ENCODE assay signal across 22 cellular contexts in the genomic region with DNA sequence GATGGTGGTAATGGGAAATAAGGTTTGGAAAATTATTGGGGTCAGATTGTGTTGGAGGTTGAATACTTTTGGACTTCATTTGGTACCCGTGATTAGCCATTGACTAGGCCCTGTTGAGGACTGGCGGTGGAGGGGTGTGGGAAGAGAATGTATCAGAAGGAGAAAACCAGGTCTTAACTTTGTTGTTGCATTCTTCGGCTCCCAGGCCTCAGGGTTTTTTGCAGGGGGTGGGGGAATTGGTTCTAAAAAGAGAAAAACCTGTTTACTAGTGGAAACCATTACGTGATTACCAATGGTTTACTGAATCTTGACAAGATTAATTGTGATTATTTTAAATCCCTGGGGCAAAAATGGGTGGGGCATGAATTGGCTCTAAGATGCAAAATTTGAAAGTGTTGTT.
DNase-seq lines count a peak whose midpoint lies in the region; ATAC-seq, FAIRE-seq and TF ChIP-seq lines count a peak whose summit lies in the region.
"Had no signal": no experiment of that assay in that cellular context is flagged by ENCODE, and none has a peak within 500 bp of the region (broad histone marks: within the 10 kb centered on the region; RNA-seq: fewer than 3 reads in every experiment).

No MANE protein-coding gene starts in this region.

- no peak for FAIRE-seq in small intestine (lab: Jason Lieb, UNC)
- FAIRE-seq: A549 had no signal

- peak overlapping the region; percentile 24 for H3K27ac Mint-ChIP-seq in activated T-helper 17 cell treated with anti-CD3 and anti-CD28 coated beads, Interleukin-2, amount 50 U/mL, for 72 hours
- peak overlapping the region; percentile 7 for H3K27ac Mint-ChIP-seq in mesothelial cell of epicardium

- intact Hi-C loops in left cardiac atrium (cut with DNase I), result no loop called here
- intact Hi-C loops in lower leg skin (cut with DNase I; ENCODE audit: low total_unique reads), result no loop called here

- ATAC-seq in left cardiac atrium, result no peak
- ATAC-seq in activated T-helper 17 cell treated with anti-CD3 and anti-CD28 coated beads, Interleukin-2, amount 50 U/mL, for 72 hours (replicated peaks), result no peak
- no peak for ATAC-seq in GM19463 (IDR thresholded peaks at IDR 0.05; ENCODE audit: unreplicated experiment)
- ATAC-seq: A549 had no signal

- 84 to 97% (median 92%) methylated on average over 4 of the region's 4 CpGs for WGBS in small intestine, 3 donors
- 52 to 70% methylated on average over 4 of the region's 4 CpGs for WGBS in lower leg skin, 2 donors

- H3K27ac ChIP-seq in cardiac muscle cell, result peak overlapping the region; percentile 15
- H3K27ac ChIP-seq in small intestine (ENCODE audit: low read depth in 1 of 2, low read length in 1 of 2), result no peak overlapping the region
- H3K27ac ChIP-seq: C4-2B had no signal

- H3K27me3 ChIP-seq in cardiac muscle cell (no peaks in the 10 kb centered on the region), small intestine (ENCODE audit: control insufficient read depth in 2 of 2, insufficient read depth in 2 of 2, low read length in 2 of 2) (no peaks in the 10 kb centered on the region)

- no peak overlapping the region for H3K4me3 Mint-ChIP-seq in activated T-helper 17 cell treated with anti-CD3 and anti-CD28 coated beads, Interleukin-2, amount 50 U/mL, for 72 hours
- no peak overlapping the region for H3K4me3 Mint-ChIP-seq in mesothelial cell of epicardium

- H3K9me3 Mint-ChIP-seq in activated T-helper 17 cell treated with anti-CD3 and anti-CD28 coated beads, Interleukin-2, amount 50 U/mL, for 72 hours, result no peaks in the 10 kb centered on the region
- no peaks in the 10 kb centered on the region for H3K9me3 Mint-ChIP-seq in mesothelial cell of epicardium

- H3K36me3 Mint-ChIP-seq in activated T-helper 17 cell treated with anti-CD3 and anti-CD28 coated beads, Interleukin-2, amount 50 U/mL, for 72 hours (ENCODE audit: low read depth), result peaks cover 79% of the 10 kb centered on the region
- H3K36me3 Mint-ChIP-seq in mesothelial cell of epicardium, result peaks cover 23% of the 10 kb centered on the region

- H3K27me3 Mint-ChIP-seq in activated T-helper 17 cell treated with anti-CD3 and anti-CD28 coated beads, Interleukin-2, amount 50 U/mL, for 72 hours, result no peaks in the 10 kb centered on the region
- H3K27me3 Mint-ChIP-seq in mesothelial cell of epicardium (ENCODE audit: low read depth), result no peaks in the 10 kb centered on the region

- H3K4me1 ChIP-seq in cardiac muscle cell (ENCODE audit: low read depth) (no peaks in the 10 kb centered on the region), small intestine (ENCODE audit: control insufficient read depth in 2 of 2, insufficient read depth in 1 of 2, low read depth in 1 of 2, low read length in 1 of 2) (peaks cover 0 to 2% of the 10 kb centered on the region in 2 donors)

- H3K36me3 ChIP-seq in cardiac muscle cell (no peaks in the 10 kb centered on the region), small intestine (ENCODE audit: control insufficient read depth in 2 of 2, insufficient read depth in 2 of 2, low read length in 2 of 2) (peaks cover 0 to 3% of the 10 kb centered on the region in 2 donors)

- no peak for DNase-seq in cardiac muscle cell (ENCODE audit: low read depth in 1 of 2, low spot score in 1 of 2)
- DNase-seq in left cardiac atrium, result no peak
- no peak for DNase-seq in mesothelial cell of epicardium (ENCODE audit: low spot score in 2 of 2, unreplicated experiment in 2 of 2)
- DNase-seq in small intestine, result no peak
- no peak for DNase-seq in activated effector memory CD4-positive, alpha-beta T cell treated with anti-CD3 and anti-CD28 coated beads, Interleukin-2, amount 50 U/mL, for 16 hours
- no peak for DNase-seq in lower leg skin (ENCODE audit: low spot score in 2 of 2)
- DNase-seq: COR-L47, DMS153, H7, IMR-90, Kasumi-1, MV-4-11, NCI-H1417, NCI-H1930, NCI-H2171, NCI-H446, NCI-H69, RPMI8226 had no signal

- H3K4me3 ChIP-seq in cardiac muscle cell (no peak overlapping the region), small intestine (ENCODE audit: low read depth in 1 of 2, low read length in 2 of 2) (no peak overlapping the region), lower leg skin (ENCODE audit: low read depth, poor library complexity, severe bottlenecking) (no peak overlapping the region)
- H3K4me3 ChIP-seq: A549 had no signal

- H3K9me3 ChIP-seq in cardiac muscle cell (ENCODE audit: low read depth) (no peaks in the 10 kb centered on the region), small intestine (ENCODE audit: control insufficient read depth, low read depth) (no peaks in the 10 kb centered on the region)
- H3K9me3 ChIP-seq: A549 had no signal

- H3K4me1 Mint-ChIP-seq in activated T-helper 17 cell treated with anti-CD3 and anti-CD28 coated beads, Interleukin-2, amount 50 U/mL, for 72 hours, result peaks cover 11% of the 10 kb centered on the region
- peaks cover 14% of the 10 kb centered on the region for H3K4me1 Mint-ChIP-seq in mesothelial cell of epicardium

- TF ChIP-seq CTCF in cardiac muscle cell (IDR thresholded peaks at IDR 0.05; ENCODE audit: low read depth, low read length) (no peak), mesothelial cell of epicardium (IDR thresholded peaks at IDR 0.05; ENCODE audit: unreplicated experiment) (no peak), lower leg skin (IDR thresholded peaks at IDR 0.05) (no peak)

- TF ChIP-seq POLR2A in lower leg skin (IDR thresholded peaks at IDR 0.05), result no peak
